In the genomic region with DNA sequence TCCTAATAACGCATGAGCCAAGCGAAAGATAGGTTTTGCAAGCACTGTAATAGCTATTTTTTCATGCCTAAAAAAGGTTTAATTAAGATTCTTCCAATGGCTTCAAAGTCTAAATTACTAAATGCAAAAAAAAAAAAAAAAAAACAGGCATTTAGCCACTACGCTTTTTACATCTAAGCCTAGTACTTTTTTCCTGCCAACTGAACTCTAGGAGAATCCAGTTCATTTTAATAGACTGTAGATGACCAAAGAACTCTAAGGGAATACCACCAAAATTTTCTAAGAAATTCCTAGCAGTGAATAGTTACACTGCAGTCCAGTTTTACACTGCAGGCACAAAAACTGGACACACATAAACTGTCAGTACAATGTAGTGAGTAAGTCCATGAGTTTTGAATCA, we compare ENCODE assay signal across 23 cellular contexts. TPM values are rescaled to one million over a fixed set of nuclear protein-coding genes. Genes with fewer than 3 reads are reported as not detected.
DNase-seq lines count a peak whose midpoint lies in the region; ATAC-seq, FAIRE-seq and TF ChIP-seq lines count a peak whose summit lies in the region.
"Had no signal": no experiment of that assay in that cellular context is flagged by ENCODE, and none has a peak within 500 bp of the region (broad histone marks: within the 10 kb centered on the region; RNA-seq: fewer than 3 reads in every experiment).

No MANE protein-coding gene starts in this region.

- POLR2A ChIA-PET in CD8-positive, alpha-beta T cell (lab: Charles Lee), result interaction anchor here (0.9 to 5.2 kb wide), 6 partner anchors 9 to 289 kb away, joined by 3 to 73 read pairs (median 3); partner anchors contain the start of genes DIAPH1, FCHSD1, HDAC3 and RELL2
- POLR2A ChIA-PET in K562 (lab: Yijun Ruan, JAX), result interaction anchor here (1.2 to 3.2 kb wide), 3 partner anchors 8 to 11 kb away, joined by 6 to 16 read pairs (median 9); partner anchors contain the start of gene DIAPH1

- no peaks in the 10 kb centered on the region for H3K9me1 ChIP-seq in K562 (ENCODE audit: control insufficient read depth, insufficient read depth, low read length)

- no peaks in the 10 kb centered on the region for H3K27me3 ChIP-seq in CD8-positive, alpha-beta T cell (ENCODE audit: insufficient read depth, low read length)
- H3K27me3 ChIP-seq in K562 (ENCODE audit: control insufficient read depth in 2 of 2, insufficient read depth in 2 of 2, low read length in 2 of 2) (no peaks in the 10 kb centered on the region), osteoblast (ENCODE audit: insufficient read depth, low read length) (no peaks in the 10 kb centered on the region)
- H3K27me3 ChIP-seq: colonic mucosa, foreskin keratinocyte, upper lobe of left lung had no signal

- H3K36me3 Mint-ChIP-seq in CD8-positive, alpha-beta T cell, result peaks cover 19% of the 10 kb centered on the region
- peaks cover 11% of the 10 kb centered on the region for H3K36me3 Mint-ChIP-seq in natural killer cell treated with Interleukin-12 subunit alpha and Interleukin-12 subunit beta and Interleukin-15 and Interleukin-18, amount 100 ng/mL, for 72 hours

- peak overlapping the region; percentile 11 for H3K27ac ChIP-seq in CD8-positive, alpha-beta T cell (ENCODE audit: low read depth, low read length)
- H3K27ac ChIP-seq in K562 (ENCODE audit: extremely low read depth, low read depth, low read length) (peak overlapping the region; percentile 86), osteoblast (ENCODE audit: low read depth, low read length) (no peak overlapping the region)
- H3K27ac ChIP-seq: colonic mucosa, foreskin keratinocyte, left ventricle myocardium inferior, SK-N-MC had no signal

- no peak for DNase-seq in CD8-positive, alpha-beta T cell
- no peak for DNase-seq in NB4 (ENCODE audit: low read depth)
- DNase-seq in K562 (ENCODE audit: extremely low read depth in 1 of 4, low spot score in 3 of 4), result no peak
- no peak for DNase-seq in natural killer cell treated with Interleukin-12 subunit alpha and Interleukin-12 subunit beta and Interleukin-15 and Interleukin-18, amount 100 ng/mL, for 72 hours (ENCODE audit: low spot score)
- no peak for DNase-seq in osteoblast (ENCODE audit: insufficient read length, low spot score, missing footprints)
- DNase-seq in sciatic nerve (ENCODE audit: low spot score), result no peak
- no peak for DNase-seq in amniotic stem cell (lab: John Stamatoyannopoulos, UW)
- DNase-seq: activated effector memory CD4-positive, alpha-beta T cell treated with Interleukin-2 at 50 U/mL for 16 hours; C1 segment of cervical spinal cord; colonic mucosa; DMS79; foreskin keratinocyte; KG1; left ventricle myocardium inferior; NCI-H1105; NCI-H2107; NCI-H69; posterior cingulate gyrus; upper lobe of left lung had no signal

- H3K27ac Mint-ChIP-seq in CD8-positive, alpha-beta T cell, result peak overlapping the region; percentile 91
- H3K27ac Mint-ChIP-seq in natural killer cell treated with Interleukin-12 subunit alpha and Interleukin-12 subunit beta and Interleukin-15 and Interleukin-18, amount 100 ng/mL, for 72 hours, result peak overlapping the region; percentile 87 to 91

- no peak for TF ChIP-seq EP300 in K562 (IDR thresholded peaks at IDR 0.05; ENCODE audit: low read length)

- H3K4me3 Mint-ChIP-seq in CD8-positive, alpha-beta T cell, result no peak overlapping the region
- H3K4me3 Mint-ChIP-seq in natural killer cell treated with Interleukin-12 subunit alpha and Interleukin-12 subunit beta and Interleukin-15 and Interleukin-18, amount 100 ng/mL, for 72 hours, result peak overlapping the region; percentile 75

- H3K79me2 ChIP-seq in K562 (ENCODE audit: control insufficient read depth, insufficient read depth, low read length) (peaks cover 99% of the 10 kb centered on the region), osteoblast (ENCODE audit: insufficient read depth, low read length) (peaks cover 76% of the 10 kb centered on the region)

- no peaks in the 10 kb centered on the region for H3K9me3 Mint-ChIP-seq in CD8-positive, alpha-beta T cell
- no peaks in the 10 kb centered on the region for H3K9me3 Mint-ChIP-seq in natural killer cell treated with Interleukin-12 subunit alpha and Interleukin-12 subunit beta and Interleukin-15 and Interleukin-18, amount 100 ng/mL, for 72 hours

- in situ Hi-C loops in K562 (cut with MboI), result no loop called here

- BruUV-seq in K562 (replicated peaks; lab: Mats Ljungman, UMichigan), result no TSS peak

- H3K4me3 ChIP-seq in CD8-positive, alpha-beta T cell (ENCODE audit: low read depth, low read length), result peak overlapping the region; percentile 7
- peak overlapping the region; percentile 19 for H3K4me3 ChIP-seq in NB4 (ENCODE audit: low read depth, low read length)
- no peak overlapping the region for H3K4me3 ChIP-seq in K562
- H3K4me3 ChIP-seq in osteoblast (ENCODE audit: insufficient read depth, low read length), result no peak overlapping the region
- H3K4me3 ChIP-seq: colonic mucosa, left ventricle myocardium inferior, SK-N-MC, upper lobe of left lung had no signal

- intact Hi-C loops in CD8-positive, alpha-beta T cell (cut with DNase I, micrococcal nuclease), result loop anchor here in 1 of 2 experiments (10.0 kb wide), 1 partner anchor 894 kb away; no protein-coding TSS in a partner anchor
- intact Hi-C loops in K562 (cut with micrococcal nuclease) (no loop called here), sciatic nerve (cut with DNase I) (no loop called here)

- H4K20me1 ChIP-seq in K562 (replicated peaks; ENCODE audit: control insufficient read depth, insufficient read depth, low read length) (0 out of 2 replicates have a peak, but pooled peaks cover under 1% of the 10 kb centered on the region), osteoblast (ENCODE audit: insufficient read depth, low read length) (no peaks in the 10 kb centered on the region)

- peaks cover 84% of the 10 kb centered on the region for H3K4me1 Mint-ChIP-seq in CD8-positive, alpha-beta T cell (ENCODE audit: low read depth)
- H3K4me1 Mint-ChIP-seq in natural killer cell treated with Interleukin-12 subunit alpha and Interleukin-12 subunit beta and Interleukin-15 and Interleukin-18, amount 100 ng/mL, for 72 hours (ENCODE audit: low read depth in 2 of 2), result peaks cover 52 to 87% of the 10 kb centered on the region in 2 donors

- FAIRE-seq in K562 (lab: Jason Lieb, UNC), result no peak
- FAIRE-seq: H54, TTC549 had no signal

- WGBS in K562 (ENCODE audit: insufficient coverage, low coverage, missing lambda C conversion rate), result 81% methylated on average over 3 of the region's 3 CpGs

- TF ChIP-seq POLR2A in NB4 (IDR thresholded peaks at IDR 0.05; ENCODE audit: extremely low read depth, insufficient read length) (no peak), K562 (conservative IDR thresholded peaks at IDR 0.05) (no peak)

- peaks cover 92% of the 10 kb centered on the region for H3K4me1 ChIP-seq in CD8-positive, alpha-beta T cell (ENCODE audit: insufficient read depth, low read length)
- H3K4me1 ChIP-seq in K562 (replicated peaks in 1 of 2; ENCODE audit: control insufficient read depth in 2 of 2, insufficient read depth in 2 of 2, low read length in 2 of 2) (peaks cover 9 to 49% of the 10 kb centered on the region in 2 experiments; a peak in 4 of 5 replicates), osteoblast (ENCODE audit: insufficient read depth, low read length) (peaks cover 26% of the 10 kb centered on the region)

- no peaks in the 10 kb centered on the region for H3K27me3 Mint-ChIP-seq in CD8-positive, alpha-beta T cell (ENCODE audit: low read depth)
- H3K27me3 Mint-ChIP-seq in natural killer cell treated with Interleukin-12 subunit alpha and Interleukin-12 subunit beta and Interleukin-15 and Interleukin-18, amount 100 ng/mL, for 72 hours, result no peaks in the 10 kb centered on the region

- CTCF ChIA-PET in CD8-positive, alpha-beta T cell (lab: Charles Lee), result interaction anchor here (1.6 to 4.7 kb wide), 4 partner anchors 7 to 41 kb away, joined by 4 to 31 read pairs (median 16); partner anchors contain the start of gene DIAPH1
- CTCF ChIA-PET in K562 (lab: Yijun Ruan, JAX; ENCODE audit: low intra/inter-chr PET ratio), result no interaction called here

- TF ChIP-seq RAD21 in K562 (CRISPR knock-in tag; conservative IDR thresholded peaks at IDR 0.05 in 1 of 2, IDR thresholded peaks at IDR 0.05 in 1 of 2), result no peak

- ATAC-seq in CD8-positive, alpha-beta T cell, result no peak
- ATAC-seq in K562 (no peak), sciatic nerve (no peak), GM18868 (IDR thresholded peaks at IDR 0.05; ENCODE audit: unreplicated experiment) (no peak)
- no peak for ATAC-seq in natural killer cell treated with Interleukin-12 subunit alpha and Interleukin-12 subunit beta and Interleukin-15 and Interleukin-18, amount 100 ng/mL, for 72 hours
- ATAC-seq: foreskin keratinocyte had no signal

- H3K9ac ChIP-seq in K562 (ENCODE audit: insufficient read depth in 1 of 2, low read depth in 2 of 2, low read length in 2 of 2), result 0 out of 4 replicates have a peak overlapping the region, but pooled peaks of 1 of the 2 experiments have one; percentile 3

- no peaks in the 10 kb centered on the region for H3K9me3 ChIP-seq in CD8-positive, alpha-beta T cell (ENCODE audit: low read length)
- H3K9me3 ChIP-seq in K562 (replicated peaks; ENCODE audit: control insufficient read depth, insufficient read depth, low read depth, low read length) (no peaks in the 10 kb centered on the region), osteoblast (ENCODE audit: low read depth, low read length) (no peaks in the 10 kb centered on the region)
- H3K9me3 ChIP-seq: colonic mucosa, left ventricle myocardium inferior, upper lobe of left lung had no signal

- no peak for TF ChIP-seq CTCF in CD8-positive, alpha-beta T cell (IDR thresholded peaks at IDR 0.05)
- TF ChIP-seq CTCF in NB4 (IDR thresholded peaks at IDR 0.05; ENCODE audit: low read depth, low read length), result no peak
- TF ChIP-seq CTCF in K562 (IDR thresholded peaks at IDR 0.05 in 2 of 3, conservative IDR thresholded peaks at IDR 0.05 in 1 of 3; ENCODE audit: insufficient read depth in 2 of 3, low read depth in 1 of 3, low read length in 3 of 3), result no peak
- no peak for TF ChIP-seq CTCF in osteoblast (IDR thresholded peaks at IDR 0.05; ENCODE audit: extremely low read depth, low read depth, low read length)

- H2AFZ ChIP-seq in K562 (ENCODE audit: low read depth, low read length) (no peak overlapping the region), osteoblast (ENCODE audit: low read length) (no peak overlapping the region)

- H3K36me3 ChIP-seq in CD8-positive, alpha-beta T cell (ENCODE audit: insufficient read depth, low read length), result no peaks in the 10 kb centered on the region
- H3K36me3 ChIP-seq in K562 (ENCODE audit: control insufficient read depth, insufficient read depth, low read length) (peaks cover 58% of the 10 kb centered on the region), osteoblast (ENCODE audit: insufficient read depth, low read length) (no peaks in the 10 kb centered on the region)
- H3K36me3 ChIP-seq: colonic mucosa, left ventricle myocardium inferior had no signal

- H3K4me2 ChIP-seq in K562 (ENCODE audit: insufficient read depth, low read length) (0 out of 2 replicates have a peak overlapping the region, but pooled peaks have one; percentile 34), osteoblast (ENCODE audit: insufficient read depth, low read length) (no peak overlapping the region)

RNA-seq across cellular contexts. Expression of gene DIAPH1, which starts 9.8 kb away (rescaled TPM):
- total RNA-seq in CD8-positive, alpha-beta T cell, result 100 to 1,000 TPM; 155 to 166 TPM
- 295 and 514 TPM in 2 replicates for total RNA-seq in K562 (2011; cell fraction: chromatin; rRNA removed; ENCODE audit: low replicate concordance)
- total RNA-seq in K562 (2011; cell fraction: nucleolus; rRNA removed), result 151 and 162 TPM in 2 replicates
- 271 and 317 TPM in 2 replicates for total RNA-seq in K562 (2011; cell fraction: nucleoplasm; rRNA removed)
- total RNA-seq in K562 (2014; rRNA removed), result 90.1 and 91.4 TPM in 2 replicates
- total RNA-seq in K562 (2014; rRNA removed; fragmentation: Illumina TruSeq; extraction: Trizol), result 73.7 and 84.9 TPM in 2 replicates
- total RNA-seq in K562 (2015; rRNA removed; fragmentation: Illumina TruSeq; extraction: Trizol), result 60.8 and 68.0 TPM in 2 replicates
- 268 and 328 TPM in 2 replicates for total RNA-seq in K562 (2021)
- 146 and 159 TPM in 2 replicates for polyA plus RNA-seq in K562 (2011; rRNA removed)
- polyA plus RNA-seq in K562 (2011; cell fraction: cytosol; rRNA removed), result 137 TPM in 2 replicates
- 325 and 501 TPM in 2 replicates for polyA plus RNA-seq in K562 (2011; cell fraction: nucleus; rRNA removed)
- polyA plus RNA-seq in K562 (2012), result 172 and 199 TPM in 2 replicates
- 261 and 291 TPM in 2 replicates for polyA plus RNA-seq in K562 (2014; fragmentation: Illumina TruSeq; extraction: Trizol)
- polyA plus RNA-seq in K562 (2014; fragmentation: Nextera tagmentation; extraction: Ambion mirVana), result 10 to 100 TPM; 75.8 to 97.8 TPM
- 131 and 168 TPM in 2 replicates for polyA plus RNA-seq in K562 (2014; rRNA removed)
- 279 and 286 TPM in 2 replicates for polyA minus RNA-seq in K562 (2011; rRNA and poly(A)+ RNA removed)
- 184 and 249 TPM in 2 replicates for polyA minus RNA-seq in K562 (2011; cell fraction: cytosol; rRNA and poly(A)+ RNA removed)
- 108 and 288 TPM in 2 replicates for polyA minus RNA-seq in K562 (2011; cell fraction: nucleus; rRNA and poly(A)+ RNA removed)
- total RNA-seq in natural killer cell treated with Interleukin-12 subunit alpha and Interleukin-12 subunit beta and Interleukin-15 and Interleukin-18, amount 100 ng/mL, for 72 hours, result 100 to 1,000 TPM; 280 to 289 TPM
- total RNA-seq in osteoblast, result 18.5 and 19.2 TPM in 2 replicates
- total RNA-seq in sciatic nerve, result 92.5 TPM

RNA-seq across cellular contexts. Expression of gene HDAC3, which starts 27.6 kb away (rescaled TPM):
- 10 to 100 TPM; 48.9 to 54.8 TPM for total RNA-seq in CD8-positive, alpha-beta T cell
- total RNA-seq in K562 (2011; cell fraction: chromatin; rRNA removed; ENCODE audit: low replicate concordance), result 380 and 433 TPM in 2 replicates
- 249 and 274 TPM in 2 replicates for total RNA-seq in K562 (2011; cell fraction: nucleolus; rRNA removed)
- total RNA-seq in K562 (2011; cell fraction: nucleoplasm; rRNA removed), result 332 and 388 TPM in 2 replicates
- total RNA-seq in K562 (2014; rRNA removed), result 111 and 160 TPM in 2 replicates
- total RNA-seq in K562 (2014; rRNA removed; fragmentation: Illumina TruSeq; extraction: Trizol), result 118 and 129 TPM in 2 replicates
- total RNA-seq in K562 (2015; rRNA removed; fragmentation: Illumina TruSeq; extraction: Trizol), result 116 and 130 TPM in 2 replicates
- total RNA-seq in K562 (2021), result 114 and 119 TPM in 2 replicates
- polyA plus RNA-seq in K562 (2011; rRNA removed), result 190 and 191 TPM in 2 replicates
- 207 and 230 TPM in 2 replicates for polyA plus RNA-seq in K562 (2011; cell fraction: cytosol; rRNA removed)
- polyA plus RNA-seq in K562 (2011; cell fraction: nucleus; rRNA removed), result 365 and 426 TPM in 2 replicates
- 77.6 and 93.4 TPM in 2 replicates for polyA plus RNA-seq in K562 (2012)
- polyA plus RNA-seq in K562 (2014; fragmentation: Illumina TruSeq; extraction: Trizol), result 144 and 153 TPM in 2 replicates
- polyA plus RNA-seq in K562 (2014; fragmentation: Nextera tagmentation; extraction: Ambion mirVana), result 100 to 1,000 TPM in 1 of 2 experiments, 10 to 100 TPM in 1; 89.7 to 107 TPM
- polyA plus RNA-seq in K562 (2014; rRNA removed), result 120 and 137 TPM in 2 replicates
- polyA minus RNA-seq in K562 (2011; rRNA and poly(A)+ RNA removed), result 136 and 147 TPM in 2 replicates
- 73.0 and 87.2 TPM in 2 replicates for polyA minus RNA-seq in K562 (2011; cell fraction: cytosol; rRNA and poly(A)+ RNA removed)
- 80.6 and 114 TPM in 2 replicates for polyA minus RNA-seq in K562 (2011; cell fraction: nucleus; rRNA and poly(A)+ RNA removed)
- 100 to 1,000 TPM in 1 of 2 donors, 10 to 100 TPM in 1; 80.0 to 128 TPM for total RNA-seq in natural killer cell treated with Interleukin-12 subunit alpha and Interleukin-12 subunit beta and Interleukin-15 and Interleukin-18, amount 100 ng/mL, for 72 hours
- 47.8 and 50.4 TPM in 2 replicates for total RNA-seq in osteoblast
- total RNA-seq in sciatic nerve, result 47.6 TPM

RNA-seq across cellular contexts. Expression of gene RELL2, which starts 27.8 kb away (rescaled TPM):
- total RNA-seq in CD8-positive, alpha-beta T cell, result 1 to 10 TPM; 9.5 to 9.8 TPM
- total RNA-seq in K562 (2011; cell fraction: chromatin; rRNA removed; ENCODE audit: low replicate concordance), result 14.3 and 44.8 TPM in 2 replicates
- total RNA-seq in K562 (2011; cell fraction: nucleolus; rRNA removed), result 46.6 and 54.9 TPM in 2 replicates
- 22.9 and 26.5 TPM in 2 replicates for total RNA-seq in K562 (2011; cell fraction: nucleoplasm; rRNA removed)
- total RNA-seq in K562 (2014; rRNA removed) (30.7 and 35.5 TPM in 2 replicates), K562 (2014; rRNA removed; fragmentation: Illumina TruSeq; extraction: Trizol) (5.0 and 7.0 TPM in 2 replicates), K562 (2015; rRNA removed; fragmentation: Illumina TruSeq; extraction: Trizol) (14.1 and 14.3 TPM in 2 replicates), K562 (2021) (22.9 and 23.3 TPM in 2 replicates), osteoblast (4.4 and 5.1 TPM in 2 replicates), sciatic nerve (0.85 TPM)
- polyA plus RNA-seq in K562 (2011; rRNA removed) (17.4 and 17.9 TPM in 2 replicates), K562 (2014; fragmentation: Illumina TruSeq; extraction: Trizol) (13.3 and 19.8 TPM in 2 replicates), K562 (2014; fragmentation: Nextera tagmentation; extraction: Ambion mirVana) (under 1 TPM; 0.06 to 0.76 TPM), K562 (2014; rRNA removed) (33.8 and 36.0 TPM in 2 replicates)
- polyA plus RNA-seq in K562 (2011; cell fraction: cytosol; rRNA removed), result 15.7 and 32.1 TPM in 2 replicates
- polyA plus RNA-seq in K562 (2011; cell fraction: nucleus; rRNA removed), result 65.3 and 140 TPM in 2 replicates
- 4.8 and 10.5 TPM in 2 replicates for polyA plus RNA-seq in K562 (2012)
- 6.0 and 11.9 TPM in 2 replicates for polyA minus RNA-seq in K562 (2011; rRNA and poly(A)+ RNA removed)
- 7.4 and 8.4 TPM in 2 replicates for polyA minus RNA-seq in K562 (2011; cell fraction: cytosol; rRNA and poly(A)+ RNA removed)
- polyA minus RNA-seq in K562 (2011; cell fraction: nucleus; rRNA and poly(A)+ RNA removed), result 18.0 and 23.8 TPM in 2 replicates
- total RNA-seq in natural killer cell treated with Interleukin-12 subunit alpha and Interleukin-12 subunit beta and Interleukin-15 and Interleukin-18, amount 100 ng/mL, for 72 hours, result 10 to 100 TPM in 1 of 2 donors, 1 to 10 TPM in 1; 8.1 to 39.3 TPM

RNA-seq across cellular contexts. Expression of gene FCHSD1, which starts 42.2 kb away (rescaled TPM):
- total RNA-seq in CD8-positive, alpha-beta T cell, result 100 to 1,000 TPM in 1 of 2 experiments, 10 to 100 TPM in 1; 95.8 to 101 TPM
- total RNA-seq in K562 (2011; cell fraction: chromatin; rRNA removed; ENCODE audit: low replicate concordance), result 160 and 307 TPM in 2 replicates
- total RNA-seq in K562 (2011; cell fraction: nucleolus; rRNA removed), result 128 and 139 TPM in 2 replicates
- total RNA-seq in K562 (2011; cell fraction: nucleoplasm; rRNA removed), result 143 and 150 TPM in 2 replicates
- total RNA-seq in K562 (2014; rRNA removed), result 19.2 and 20.6 TPM in 2 replicates
- total RNA-seq in K562 (2014; rRNA removed; fragmentation: Illumina TruSeq; extraction: Trizol), result 7.0 and 7.9 TPM in 2 replicates
- 12.9 and 13.7 TPM in 2 replicates for total RNA-seq in K562 (2015; rRNA removed; fragmentation: Illumina TruSeq; extraction: Trizol)
- total RNA-seq in K562 (2021), result 19.2 and 26.5 TPM in 2 replicates
- 24.8 and 36.2 TPM in 2 replicates for polyA plus RNA-seq in K562 (2011; rRNA removed)
- polyA plus RNA-seq in K562 (2011; cell fraction: cytosol; rRNA removed), result 11.3 and 18.8 TPM in 2 replicates
- 300 and 346 TPM in 2 replicates for polyA plus RNA-seq in K562 (2011; cell fraction: nucleus; rRNA removed)
- polyA plus RNA-seq in K562 (2012), result 16.4 and 35.9 TPM in 2 replicates
- polyA plus RNA-seq in K562 (2014; fragmentation: Illumina TruSeq; extraction: Trizol), result 13.6 and 20.6 TPM in 2 replicates
- polyA plus RNA-seq in K562 (2014; fragmentation: Nextera tagmentation; extraction: Ambion mirVana), result under 1 TPM; 0.35 to 0.84 TPM
- polyA plus RNA-seq in K562 (2014; rRNA removed), result 28.6 and 37.5 TPM in 2 replicates
- 7.8 and 12.4 TPM in 2 replicates for polyA minus RNA-seq in K562 (2011; rRNA and poly(A)+ RNA removed)
- 12.8 and 13.1 TPM in 2 replicates for polyA minus RNA-seq in K562 (2011; cell fraction: cytosol; rRNA and poly(A)+ RNA removed)
- 43.8 and 62.2 TPM in 2 replicates for polyA minus RNA-seq in K562 (2011; cell fraction: nucleus; rRNA and poly(A)+ RNA removed)
- 10 to 100 TPM; 35.6 to 56.4 TPM for total RNA-seq in natural killer cell treated with Interleukin-12 subunit alpha and Interleukin-12 subunit beta and Interleukin-15 and Interleukin-18, amount 100 ng/mL, for 72 hours
- total RNA-seq in osteoblast, result 21.8 and 22.4 TPM in 2 replicates
- total RNA-seq in sciatic nerve, result 33.0 TPM

Comparison
In these comparisons a context has a peak if more than half of its experiments do, and no peak if none do; other contexts are left out.
1. H3K4me3 ChIP-seq: peak in CD8-positive, alpha-beta T cell (single experiment) and NB4 (single experiment); none in K562 (single experiment) and osteoblast (single experiment).